Comparison of ENCODE assay signal across 23 cellular contexts in genomic region chr6:36216559-36216958, GRCh38. TPM values are rescaled to one million over a fixed set of nuclear protein-coding genes. Genes with fewer than 3 reads are reported as not detected.
A peak's percentile ranks its signal among the peaks of the same experiment; 100 is the strongest.
DNase-seq lines count a peak whose midpoint lies in the region; TF ChIP-seq lines count a peak whose summit lies in the region.
"Had no signal": no experiment of that assay in that cellular context is flagged by ENCODE, and none has a peak within 500 bp of the region (broad histone marks: within the 10 kb centered on the region; RNA-seq: fewer than 3 reads in every experiment).

No MANE protein-coding gene starts in this region.

- H3K9me3 ChIP-seq in GM23248 (ENCODE audit: low read depth) (no peaks in the 10 kb centered on the region), adrenal gland (replicated peaks in 1 of 3) (no peaks in the 10 kb centered on the region), fibroblast of lung (ENCODE audit: control insufficient read depth, insufficient read depth, low read depth, low read length) (no peaks in the 10 kb centered on the region)
- H3K9me3 ChIP-seq: pancreas, Peyer's patch, thoracic aorta had no signal

- no peak for TF ChIP-seq POLR2A in adrenal gland (IDR thresholded peaks at IDR 0.05)

- H3K27ac ChIP-seq in GM23248 = no peak overlapping the region
- peak overlapping the region in 2 of 5 donors; percentile 4 to 41 for H3K27ac ChIP-seq in adrenal gland
- no peak overlapping the region for H3K27ac ChIP-seq in fibroblast of lung (ENCODE audit: insufficient read depth, low read length)
- H3K27ac ChIP-seq: pancreas, skin epidermis, thoracic aorta had no signal

- H3K9me2 ChIP-seq in GM23248 (ENCODE audit: insufficient read depth) = no peaks in the 10 kb centered on the region

- no peak overlapping the region for H3K9ac ChIP-seq in GM23248
- H3K9ac ChIP-seq in fibroblast of lung (ENCODE audit: insufficient read depth, low read length) = no peak overlapping the region

- H3F3A ChIP-seq in GM23248 (ENCODE audit: insufficient read depth) = no peaks in the 10 kb centered on the region

- 71 to 82% methylated on average over 2 of the region's 2 CpGs for WGBS in GM23248 (ENCODE audit: low coverage in 1 of 2, low lambda C conversion rate in 2 of 2, missing lambda C conversion rate in 2 of 2), 2 experiments
- 70 to 89% (median 74%) methylated on average over 2 of the region's 2 CpGs for WGBS in adrenal gland, 4 donors

- TF ChIP-seq CTCF in adrenal gland (IDR thresholded peaks at IDR 0.05) = no peak
- no peak for TF ChIP-seq CTCF in fibroblast of lung (conservative IDR thresholded peaks at IDR 0.05 in 1 of 2, IDR thresholded peaks at IDR 0.05 in 1 of 2; ENCODE audit: low read depth in 1 of 2, low read length in 2 of 2)
- TF ChIP-seq CTCF in retinal pigment epithelial cell (conservative IDR thresholded peaks at IDR 0.05; ENCODE audit: low read depth, low read length) = no peak
- TF ChIP-seq CTCF in progenitor cell of endocrine pancreas (IDR thresholded peaks at IDR 0.05; ENCODE audit: unreplicated experiment) = no peak
- TF ChIP-seq CTCF in mesothelial cell of epicardium (IDR thresholded peaks at IDR 0.05; ENCODE audit: unreplicated experiment) = no peak

- H4K20me1 ChIP-seq in GM23248 (ENCODE audit: insufficient read depth) (no peaks in the 10 kb centered on the region; the same call in 1 of the 2 replicates), fibroblast of lung (ENCODE audit: control insufficient read depth, extremely low read depth, insufficient read depth, low read length) (no peaks in the 10 kb centered on the region)

- H3K4me1 ChIP-seq in GM23248 (ENCODE audit: insufficient read depth) = no peaks in the 10 kb centered on the region
- H3K4me1 ChIP-seq in adrenal gland (replicated peaks in 1 of 2) = peaks cover 7 to 40% of the 10 kb centered on the region in 2 donors
- no peaks in the 10 kb centered on the region for H3K4me1 ChIP-seq in fibroblast of lung (ENCODE audit: control insufficient read depth, extremely low read depth, insufficient read depth, low read length)
- H3K4me1 ChIP-seq: pancreas had no signal

- no peaks in the 10 kb centered on the region for H3K27me3 Mint-ChIP-seq in progenitor cell of endocrine pancreas
- no peaks in the 10 kb centered on the region for H3K27me3 Mint-ChIP-seq in mesothelial cell of epicardium (ENCODE audit: low read depth)
- H3K27me3 Mint-ChIP-seq: activated CD4-positive, alpha-beta T cell treated with anti-CD3 and anti-CD28 coated beads, Interleukin-2, amount 10 ng/mL, durations not matched to agents 24 days and 14 days; brain had no signal

- peaks cover 29% of the 10 kb centered on the region for H3K36me3 Mint-ChIP-seq in progenitor cell of endocrine pancreas (ENCODE audit: insufficient read depth)
- peaks cover 37% of the 10 kb centered on the region for H3K36me3 Mint-ChIP-seq in mesothelial cell of epicardium

- H3K4me3 Mint-ChIP-seq in progenitor cell of endocrine pancreas (ENCODE audit: low read depth) = no peak overlapping the region
- H3K4me3 Mint-ChIP-seq in mesothelial cell of epicardium = no peak overlapping the region
- H3K4me3 Mint-ChIP-seq: activated CD4-positive, alpha-beta T cell treated with anti-CD3 and anti-CD28 coated beads, Interleukin-2, amount 10 ng/mL, durations not matched to agents 24 days and 14 days; brain had no signal

- H3K9me3 Mint-ChIP-seq in progenitor cell of endocrine pancreas (ENCODE audit: low read depth) (no peaks in the 10 kb centered on the region), mesothelial cell of epicardium (no peaks in the 10 kb centered on the region)
- H3K9me3 Mint-ChIP-seq: activated CD4-positive, alpha-beta T cell treated with anti-CD3 and anti-CD28 coated beads, Interleukin-2, amount 10 ng/mL, durations not matched to agents 24 days and 14 days; brain had no signal

- H3K36me3 ChIP-seq in GM23248 (ENCODE audit: low read depth) (peaks cover 58% of the 10 kb centered on the region), adrenal gland (replicated peaks in 1 of 2) (peaks cover 0 to 76% of the 10 kb centered on the region in 2 donors), fibroblast of lung (ENCODE audit: control insufficient read depth, insufficient read depth, low read length) (peaks cover 11% of the 10 kb centered on the region)

- H3K27ac Mint-ChIP-seq in progenitor cell of endocrine pancreas = no peak overlapping the region
- H3K27ac Mint-ChIP-seq in mesothelial cell of epicardium = no peak overlapping the region
- H3K27ac Mint-ChIP-seq: activated CD4-positive, alpha-beta T cell treated with anti-CD3 and anti-CD28 coated beads, Interleukin-2, amount 10 ng/mL, durations not matched to agents 24 days and 14 days had no signal

- H2AFZ ChIP-seq in GM23248 (no peak overlapping the region), fibroblast of lung (ENCODE audit: low read length) (no peak overlapping the region)

- H3K4me1 Mint-ChIP-seq in progenitor cell of endocrine pancreas (ENCODE audit: low read depth) = peaks cover 1% of the 10 kb centered on the region
- H3K4me1 Mint-ChIP-seq in mesothelial cell of epicardium = no peaks in the 10 kb centered on the region
- H3K4me1 Mint-ChIP-seq: activated CD4-positive, alpha-beta T cell treated with anti-CD3 and anti-CD28 coated beads, Interleukin-2, amount 10 ng/mL, durations not matched to agents 24 days and 14 days; brain had no signal

- intact Hi-C loops in adrenal gland (cut with DNase I) = no loop called here

- H3K4me3 ChIP-seq in GM23248 = no peak overlapping the region
- H3K4me3 ChIP-seq in adrenal gland = no peak overlapping the region
- no peak overlapping the region for H3K4me3 ChIP-seq in fibroblast of lung (replicated peaks in 1 of 4; ENCODE audit: control extremely low read depth in 1 of 4, insufficient read depth in 1 of 4, low read depth in 3 of 4, low read length in 4 of 4)
- no peak overlapping the region for H3K4me3 ChIP-seq in retinal pigment epithelial cell (ENCODE audit: low read length)
- H3K4me3 ChIP-seq: pancreas, Peyer's patch, skin epidermis, thoracic aorta had no signal

- H3K4me2 ChIP-seq in GM23248 (ENCODE audit: unreplicated experiment) = no peak overlapping the region
- no peak overlapping the region for H3K4me2 ChIP-seq in fibroblast of lung (ENCODE audit: extremely low read depth, insufficient read depth, low read length)

- in situ Hi-C loops in GM23248 (cut with MboI) = no loop called here

- H3K79me2 ChIP-seq in GM23248 (ENCODE audit: insufficient read depth) = no peaks in the 10 kb centered on the region
- no peaks in the 10 kb centered on the region for H3K79me2 ChIP-seq in fibroblast of lung (ENCODE audit: control insufficient read depth, insufficient read depth, low read length)

- H3K27me3 ChIP-seq in GM23248 (replicated peaks; ENCODE audit: insufficient read depth) (no peaks in the 10 kb centered on the region), adrenal gland (no peaks in the 10 kb centered on the region), fibroblast of lung (ENCODE audit: control insufficient read depth, insufficient read depth, low read length) (no peaks in the 10 kb centered on the region)
- H3K27me3 ChIP-seq: pancreas, Peyer's patch had no signal

- DNase-seq in GM23248 = peak; percentile 45
- DNase-seq in adrenal gland = peak in 6 of 7 donors; percentile 45 to 68 (median 62)
- DNase-seq in fibroblast of lung (ENCODE audit: low read depth in 2 of 2) = peak; percentile 42
- peak; percentile 12 for DNase-seq in retinal pigment epithelial cell (ENCODE audit: low read depth)
- no peak for DNase-seq in progenitor cell of endocrine pancreas (ENCODE audit: low spot score, unreplicated experiment)
- no peak for DNase-seq in OCI-M2 (lab: John Stamatoyannopoulos, UW; ENCODE audit: unreplicated experiment)
- DNase-seq in mesothelial cell of epicardium (ENCODE audit: low spot score in 2 of 2, unreplicated experiment in 2 of 2) = no peak
- DNase-seq: activated CD4-positive, alpha-beta T cell treated with anti-CD3 and anti-CD28 coated beads, Interleukin-2, amount 10 ng/mL, durations not matched to agents 24 days and 14 days; activated naive CD4-positive, alpha-beta T cell; GF-D8; GOT3; KBM-7; left cardiac atrium; NCI-H1092 treated with DMSO at 0.1 percent for 48 hours; NCI-H69; pancreas; stimulated activated CD4-positive, alpha-beta T cell treated with anti-CD3 and anti-CD28 coated beads, Interleukin-4, amount 100 ng/mL, for 4 hours; stimulated activated CD8-positive, alpha-beta memory T cell treated with anti-CD3 and anti-CD28 coated beads, Interleukin-4, amount 100 ng/mL, for 48 hours had no signal

RNA-seq across cellular contexts. Expression of gene BRPF3, which starts 20.0 kb away (rescaled TPM):
- 7.9 and 11.3 TPM in 2 replicates for total RNA-seq in GM23248 (2014; rRNA removed; shearing (Covaris generic))
- polyA plus RNA-seq in GM23248 (2016; fragmentation: Nextera tagmentation; extraction: Ambion mirVana) (5.8 and 6.3 TPM in 2 replicates), adrenal gland (10 to 100 TPM in 2 of 3 donors, 1 to 10 TPM in 1; 9.8 to 67.8 (median 21.5) TPM), fibroblast of lung (10.4 and 16.0 TPM in 2 replicates)
- total RNA-seq in adrenal gland (100 to 1,000 TPM in 1 of 8 donors, 10 to 100 TPM in 7; 30.4 to 111 (median 57.8) TPM), fibroblast of lung (9.8 and 10.6 TPM in 2 replicates), progenitor cell of endocrine pancreas (65.8 and 73.1 TPM in 2 replicates), mesothelial cell of epicardium (54.1 to 58.6 TPM (median 57.3 TPM) in 3 replicates)
- polyA plus RNA-seq in fibroblast of lung (2012) = 13.5 and 14.7 TPM in 2 replicates
- 55.8 and 61.1 TPM in 2 replicates for polyA minus RNA-seq in fibroblast of lung (ENCODE audit: low replicate concordance)

RNA-seq across cellular contexts. Expression of gene PNPLA1, which starts 53.3 kb away (rescaled TPM):
- not detected in 2 replicates for total RNA-seq in GM23248 (2014; rRNA removed; shearing (Covaris generic))
- not detected in 2 replicates for polyA plus RNA-seq in GM23248 (2016; fragmentation: Nextera tagmentation; extraction: Ambion mirVana)
- total RNA-seq in adrenal gland = under 1 TPM in 3 of 8 donors, not detected in 5; 0.11 to 0.28 (median 0.28) TPM
- 1 to 10 TPM in 1 of 3 donors, under 1 TPM in 1, not detected in 1; 0.30 to 1.6 TPM for polyA plus RNA-seq in adrenal gland
- total RNA-seq in fibroblast of lung = not detected in 2 replicates
- polyA plus RNA-seq in fibroblast of lung = 0.02 and 0.07 TPM in 2 replicates
- not detected in 2 replicates for polyA plus RNA-seq in fibroblast of lung (2012)
- polyA minus RNA-seq in fibroblast of lung (ENCODE audit: low replicate concordance) = not detected in 2 replicates
- not detected in 2 replicates for total RNA-seq in progenitor cell of endocrine pancreas
- total RNA-seq in mesothelial cell of epicardium = 0.14 TPM in 1 of 3 replicates, not detected in the others
- total RNA-seq: activated CD4-positive, alpha-beta T cell treated with anti-CD3 and anti-CD28 coated beads, Interleukin-2, amount 10 ng/mL, durations not matched to agents 24 days and 14 days; left cardiac atrium; thoracic aorta had no signal
- polyA plus RNA-seq: BJ, pancreas had no signal

Comparison
In these comparisons a context has a peak if more than half of its experiments do, and no peak if none do; other contexts are left out.
1. DNase-seq: peak in GM23248 (single experiment), adrenal gland (6 of 7), fibroblast of lung (2 of 2) and retinal pigment epithelial cell (single experiment); none in progenitor cell of endocrine pancreas (single experiment), OCI-M2 (single experiment) and mesothelial cell of epicardium (0 of 2).